Comparison of ENCODE assay signal across 24 cellular contexts in genomic region chrX:5726246-5726645, GRCh38.
DNase-seq lines count a peak whose midpoint lies in the region; ATAC-seq and TF ChIP-seq lines count a peak whose summit lies in the region.
"Had no signal": no experiment of that assay in that cellular context is flagged by ENCODE, and none has a peak within 500 bp of the region (broad histone marks: within the 10 kb centered on the region; RNA-seq: fewer than 3 reads in every experiment).

No MANE protein-coding gene starts in this region.

- H3K79me2 ChIP-seq in PC-3 (ENCODE audit: low read length) = no peaks in the 10 kb centered on the region

- TF ChIP-seq CTCF in right atrium auricular region (IDR thresholded peaks at IDR 0.05) = no peak
- no peak for TF ChIP-seq CTCF in PC-3 (conservative IDR thresholded peaks at IDR 0.05; ENCODE audit: low read depth, low read length)
- no peak for TF ChIP-seq CTCF in gastroesophageal sphincter (IDR thresholded peaks at IDR 0.05)

- no peaks in the 10 kb centered on the region for H4K20me1 ChIP-seq in PC-3 (ENCODE audit: low read length)

- no peaks in the 10 kb centered on the region for H3K36me3 ChIP-seq in right atrium auricular region
- H3K36me3 ChIP-seq in PC-3 (ENCODE audit: low read depth, low read length) = no peaks in the 10 kb centered on the region
- no peaks in the 10 kb centered on the region for H3K36me3 ChIP-seq in gastroesophageal sphincter
- H3K36me3 ChIP-seq: cardiac muscle cell, prostate gland had no signal

- WGBS in gastroesophageal sphincter (ENCODE audit: low coverage in 1 of 2), 2 donors = 71 to 73% methylated on average over 1 to 2 of the region's 4 CpGs

- H3K27me3 ChIP-seq in right atrium auricular region = no peaks in the 10 kb centered on the region
- no peaks in the 10 kb centered on the region for H3K27me3 ChIP-seq in PC-3 (ENCODE audit: low read length)
- H3K27me3 ChIP-seq in gastroesophageal sphincter = no peaks in the 10 kb centered on the region
- H3K27me3 ChIP-seq: cardiac muscle cell had no signal

- intact Hi-C loops in Right ventricle myocardium superior (cut with DNase I) (no loop called here), PC-3 (cut with micrococcal nuclease) (no loop called here)

- CTCF ChIA-PET in PC-3 (lab: Charles Lee) = no interaction called here

- no peak for TF ChIP-seq POLR2A in gastroesophageal sphincter (IDR thresholded peaks at IDR 0.05)
- no peak for TF ChIP-seq POLR2A in erythroblast (IDR thresholded peaks at IDR 0.05; ENCODE audit: low read length)

- BruUV-seq in PC-3 (replicated peaks; lab: Mats Ljungman, UMichigan) = no TSS peak

- H3K4me3 ChIP-seq in right atrium auricular region (no peak overlapping the region), PC-3 (ENCODE audit: low read length) (no peak overlapping the region), gastroesophageal sphincter (no peak overlapping the region)
- H3K4me3 ChIP-seq: cardiac muscle cell, lung, prostate gland had no signal

- no peak overlapping the region for H3K9ac ChIP-seq in PC-3 (ENCODE audit: low read length)

- H3K27ac ChIP-seq in right atrium auricular region (no peak overlapping the region), PC-3 (ENCODE audit: low read length) (no peak overlapping the region), gastroesophageal sphincter (no peak overlapping the region)
- H3K27ac ChIP-seq: cardiac muscle cell, dorsolateral prefrontal cortex, prostate gland, RWPE1, VCaP had no signal

- ATAC-seq in Right ventricle myocardium superior (ENCODE audit: poor library complexity) (peak; percentile 39), PC-3 (no peak), gastroesophageal sphincter (peak; percentile 58), GM18498 (IDR thresholded peaks at IDR 0.05; ENCODE audit: unreplicated experiment) (no peak)
- ATAC-seq: activated CD8-positive, alpha-beta T cell treated with anti-CD3 and anti-CD28 coated beads for 36 hours; activated T-cell treated with anti-CD3 and anti-CD28 coated beads, Interleukin-2, amount 50 U/mL, for 72 hours; esophagus mucosa; natural killer cell had no signal

- POLR2A ChIA-PET in PC-3 (lab: Charles Lee; ENCODE audit: unreplicated experiment) = no interaction called here

- DNase-seq in Right ventricle myocardium superior (no peak), right atrium auricular region (ENCODE audit: low spot score) (no peak), PC-3 (peak; percentile 35), stromal cell of bone marrow (ENCODE audit: low read depth) (peak; percentile 27), erythroblast (lab: John Stamatoyannopoulos, UW) (no peak), SKM-1 (lab: John Stamatoyannopoulos, UW; ENCODE audit: unreplicated experiment) (no peak)
- DNase-seq: activated CD8-positive, alpha-beta T cell treated with anti-CD3 and anti-CD28 coated beads for 36 hours; activated naive CD8-positive, alpha-beta T cell treated with anti-CD3 and anti-CD28 coated beads for 36 hours; activated T-cell treated with anti-CD3 and anti-CD28 coated beads, Interleukin-2, amount 50 U/mL, for 72 hours; CD4-positive, alpha-beta memory T cell; dorsolateral prefrontal cortex; natural killer cell; NCI-H1092 treated with DMSO at 0.1 percent for 48 hours; NCI-H526 treated with DMSO at 0.1 percent for 48 hours; stimulated activated CD4-positive, alpha-beta T cell treated with anti-CD3 and anti-CD28 coated beads, Interleukin-15, amount 100 ng/mL, for 24 hours; T-helper 1 cell had no signal

- H2AFZ ChIP-seq in PC-3 (ENCODE audit: low read length) = no peak overlapping the region

- H3K9me3 ChIP-seq in right atrium auricular region (no peaks in the 10 kb centered on the region), PC-3 (ENCODE audit: low read length) (no peaks in the 10 kb centered on the region), gastroesophageal sphincter (no peaks in the 10 kb centered on the region)
- H3K9me3 ChIP-seq: prostate gland had no signal

- no peaks in the 10 kb centered on the region for H3F3A ChIP-seq in PC-3 (ENCODE audit: low read length, unreplicated experiment)

- no peak for TF ChIP-seq EP300 in gastroesophageal sphincter (IDR thresholded peaks at IDR 0.05)

- H3K9me2 ChIP-seq in PC-3 (replicated peaks; ENCODE audit: low read length) = no peaks in the 10 kb centered on the region

- no peaks in the 10 kb centered on the region for H3K4me1 ChIP-seq in right atrium auricular region
- H3K4me1 ChIP-seq in PC-3 (ENCODE audit: insufficient read depth, low read length) = no peaks in the 10 kb centered on the region
- no peaks in the 10 kb centered on the region for H3K4me1 ChIP-seq in gastroesophageal sphincter
- H3K4me1 ChIP-seq: prostate gland had no signal

- no peak overlapping the region for H3K4me2 ChIP-seq in PC-3 (ENCODE audit: low read length)

Comparison
In these comparisons a context has a peak if more than half of its experiments do, and no peak if none do; other contexts are left out.
1. ATAC-seq: peak in Right ventricle myocardium superior (single experiment) and gastroesophageal sphincter (single experiment); none in PC-3 (single experiment) and GM18498 (single experiment).
2. DNase-seq: peak in PC-3 (single experiment) and stromal cell of bone marrow (single experiment); none in Right ventricle myocardium superior (single experiment), right atrium auricular region (single experiment), erythroblast (0 of 2) and SKM-1 (single experiment).